In genomic region chr7:98603010-98603777, GRCh38 we compare ENCODE assay signal across 22 cellular contexts. TPM values are rescaled to one million over a fixed set of nuclear protein-coding genes. Genes with fewer than 3 reads are reported as not detected.
DNase-seq lines count a peak whose midpoint lies in the region; ATAC-seq and TF ChIP-seq lines count a peak whose summit lies in the region.
"Had no signal": no experiment of that assay in that cellular context is flagged by ENCODE, and none has a peak within 500 bp of the region (broad histone marks: within the 10 kb centered on the region; RNA-seq: fewer than 3 reads in every experiment).

No MANE protein-coding gene starts in this region.

- H3K36me3 ChIP-seq in adrenal gland (replicated peaks in 1 of 2) (no peaks in the 10 kb centered on the region), hepatocyte (replicated peaks; ENCODE audit: insufficient read depth, low read depth) (no peaks in the 10 kb centered on the region), mucosa of rectum (ENCODE audit: control insufficient read depth in 2 of 2, insufficient read depth in 2 of 2, low read length in 2 of 2) (no peaks in the 10 kb centered on the region)
- H3K36me3 ChIP-seq: BE2C; BLaER1 treated with 17β-estradiol and CSF1 and Interleukin-3, amounts not matched to agents 10 nM and 100 nM had no signal

- POLR2A ChIA-PET in activated CD8-positive, alpha-beta T cell treated with anti-CD3 and anti-CD28 coated beads, Interleukin-2, amount 10 ng/mL, durations not matched to agents 7 days and 5 days (lab: Charles Lee) = no interaction called here

- H3K27ac ChIP-seq in adrenal gland (peak overlapping the region in 3 of 5 donors; percentile 9 to 27 (median 14)), hepatocyte (peak overlapping the region; percentile 59), mucosa of rectum (ENCODE audit: low read depth in 2 of 2, low read length in 2 of 2) (peak overlapping the region; percentile 61 to 65)
- H3K27ac ChIP-seq: A549; BLaER1 treated with 17β-estradiol and CSF1 and Interleukin-3, amounts not matched to agents 10 nM and 100 nM; GM23248 had no signal

- peaks cover 3 to 5% of the 10 kb centered on the region in 2 donors for H3K9me3 Mint-ChIP-seq in stimulated activated naive B cell treated with anti-CD40 and anti-IgM and Interleukin-4, amounts not matched to agents 10 μg/mL and 1 μg/mL and 100 μg/mL, for 72 hours
- H3K9me3 Mint-ChIP-seq in activated CD8-positive, alpha-beta T cell treated with anti-CD3 and anti-CD28 coated beads, Interleukin-2, amount 10 ng/mL, durations not matched to agents 7 days and 5 days (ENCODE audit: insufficient read depth) = no peaks in the 10 kb centered on the region

- H3K79me2 ChIP-seq in hepatocyte = no peaks in the 10 kb centered on the region

- CTCF ChIA-PET in activated CD8-positive, alpha-beta T cell treated with anti-CD3 and anti-CD28 coated beads, Interleukin-2, amount 10 ng/mL, durations not matched to agents 7 days and 5 days (lab: Charles Lee) = no interaction called here

- WGBS in adrenal gland, 4 donors = 38 to 43% (median 40%) methylated on average over 4 of the region's 4 CpGs
- 44% methylated on average over 4 of the region's 4 CpGs for WGBS in hepatocyte (ENCODE audit: low lambda C conversion rate, missing lambda C conversion rate)

- TF ChIP-seq CTCF in adrenal gland (IDR thresholded peaks at IDR 0.05) = no peak
- TF ChIP-seq CTCF in hepatocyte (IDR thresholded peaks at IDR 0.05; ENCODE audit: poor library complexity) = no peak

- H3K9me2 ChIP-seq in hepatocyte (replicated peaks; ENCODE audit: insufficient read depth) = no peaks in the 10 kb centered on the region

- no peaks in the 10 kb centered on the region for H4K20me1 ChIP-seq in hepatocyte (ENCODE audit: insufficient read depth, poor library complexity, severe bottlenecking)
- H4K20me1 ChIP-seq: BLaER1 treated with 17β-estradiol and CSF1 and Interleukin-3, amounts not matched to agents 10 nM and 100 nM had no signal

- no peak overlapping the region for H3K27ac Mint-ChIP-seq in stimulated activated naive B cell treated with anti-CD40 and anti-IgM and Interleukin-4, amounts not matched to agents 10 μg/mL and 1 μg/mL and 100 μg/mL, for 72 hours
- H3K27ac Mint-ChIP-seq in activated CD8-positive, alpha-beta T cell treated with anti-CD3 and anti-CD28 coated beads, Interleukin-2, amount 10 ng/mL, durations not matched to agents 7 days and 5 days = no peak overlapping the region
- H3K27ac Mint-ChIP-seq: CD14-positive monocyte; CD4-positive, alpha-beta T cell; CD8-positive, alpha-beta memory T cell had no signal

- H2AFZ ChIP-seq in hepatocyte = no peak overlapping the region
- H2AFZ ChIP-seq: GM23248 had no signal

- intact Hi-C loops in adrenal gland (cut with DNase I) = no loop called here

- DNase-seq in adrenal gland = no peak
- DNase-seq in hepatocyte (ENCODE audit: low spot score) = no peak
- DNase-seq in stimulated activated naive B cell treated with anti-CD40 and anti-IgM and Interleukin-4, amounts not matched to agents 10 μg/mL and 1 μg/mL and 100 μg/mL, for 72 hours = no peak
- no peak for DNase-seq in activated CD8-positive, alpha-beta T cell treated with anti-CD3 and anti-CD28 coated beads, Interleukin-2, amount 10 ng/mL, durations not matched to agents 7 days and 5 days
- DNase-seq in HCEC 1CT = no peak
- DNase-seq in mesenteric fat pad (ENCODE audit: low spot score) = no peak
- DNase-seq: 8988T; ACHN; AML-193; BE2C; CD4-positive, alpha-beta T cell; CD8-positive, alpha-beta memory T cell; DMS 273 treated with DMSO at 0.1 percent for 48 hours; DMS79; EL; GM23248; H7 had no signal

- no peaks in the 10 kb centered on the region for H3K4me1 ChIP-seq in adrenal gland (replicated peaks in 1 of 2)
- H3K4me1 ChIP-seq in hepatocyte (ENCODE audit: insufficient read depth) = no peaks in the 10 kb centered on the region
- H3K4me1 ChIP-seq in mucosa of rectum (ENCODE audit: control insufficient read depth in 2 of 2, insufficient read depth in 2 of 2, low read length in 2 of 2) = peaks cover 0 to 12% of the 10 kb centered on the region in 2 donors
- H3K4me1 ChIP-seq: A549; BE2C; BLaER1 treated with 17β-estradiol and CSF1 and Interleukin-3, amounts not matched to agents 10 nM and 100 nM had no signal

- no peaks in the 10 kb centered on the region for H3K4me1 Mint-ChIP-seq in stimulated activated naive B cell treated with anti-CD40 and anti-IgM and Interleukin-4, amounts not matched to agents 10 μg/mL and 1 μg/mL and 100 μg/mL, for 72 hours
- H3K4me1 Mint-ChIP-seq in activated CD8-positive, alpha-beta T cell treated with anti-CD3 and anti-CD28 coated beads, Interleukin-2, amount 10 ng/mL, durations not matched to agents 7 days and 5 days (ENCODE audit: low read depth) = no peaks in the 10 kb centered on the region
- H3K4me1 Mint-ChIP-seq: CD14-positive monocyte; CD8-positive, alpha-beta memory T cell had no signal

- no peak overlapping the region for H3K9ac ChIP-seq in mucosa of rectum (ENCODE audit: low read depth in 1 of 2, low read length in 2 of 2)
- H3K9ac ChIP-seq: BLaER1 treated with 17β-estradiol and CSF1 and Interleukin-3, amounts not matched to agents 10 nM and 100 nM; GM23248 had no signal

- no peak overlapping the region for H3K4me3 ChIP-seq in adrenal gland
- H3K4me3 ChIP-seq in hepatocyte = no peak overlapping the region
- H3K4me3 ChIP-seq in mucosa of rectum (ENCODE audit: low read length in 2 of 2) = no peak overlapping the region
- H3K4me3 ChIP-seq: A549; BLaER1 treated with 17β-estradiol and CSF1 and Interleukin-3, amounts not matched to agents 10 nM and 100 nM; GM23248 had no signal

- no peaks in the 10 kb centered on the region for H3K36me3 Mint-ChIP-seq in stimulated activated naive B cell treated with anti-CD40 and anti-IgM and Interleukin-4, amounts not matched to agents 10 μg/mL and 1 μg/mL and 100 μg/mL, for 72 hours
- H3K36me3 Mint-ChIP-seq in activated CD8-positive, alpha-beta T cell treated with anti-CD3 and anti-CD28 coated beads, Interleukin-2, amount 10 ng/mL, durations not matched to agents 7 days and 5 days (ENCODE audit: low read depth) = no peaks in the 10 kb centered on the region
- H3K36me3 Mint-ChIP-seq: CD14-positive monocyte; CD8-positive, alpha-beta memory T cell had no signal

- H3K4me3 Mint-ChIP-seq in stimulated activated naive B cell treated with anti-CD40 and anti-IgM and Interleukin-4, amounts not matched to agents 10 μg/mL and 1 μg/mL and 100 μg/mL, for 72 hours = no peak overlapping the region
- H3K4me3 Mint-ChIP-seq in activated CD8-positive, alpha-beta T cell treated with anti-CD3 and anti-CD28 coated beads, Interleukin-2, amount 10 ng/mL, durations not matched to agents 7 days and 5 days = no peak overlapping the region
- H3K4me3 Mint-ChIP-seq: CD14-positive monocyte; CD4-positive, alpha-beta T cell had no signal

- no peak for TF ChIP-seq POLR2A in adrenal gland (IDR thresholded peaks at IDR 0.05)

- ATAC-seq in stimulated activated naive B cell treated with anti-CD40 and anti-IgM and Interleukin-4, amounts not matched to agents 10 μg/mL and 1 μg/mL and 100 μg/mL, for 72 hours (replicated peaks) = no peak
- ATAC-seq in activated CD8-positive, alpha-beta T cell treated with anti-CD3 and anti-CD28 coated beads, Interleukin-2, amount 10 ng/mL, durations not matched to agents 7 days and 5 days = no peak
- ATAC-seq: A549, HCT116 had no signal

- no peaks in the 10 kb centered on the region for H3K27me3 ChIP-seq in adrenal gland
- peaks cover 17% of the 10 kb centered on the region for H3K27me3 ChIP-seq in hepatocyte
- no peaks in the 10 kb centered on the region for H3K27me3 ChIP-seq in mucosa of rectum (ENCODE audit: control insufficient read depth in 2 of 2, insufficient read depth in 2 of 2, low read length in 2 of 2)
- H3K27me3 ChIP-seq: BE2C; BLaER1 treated with 17β-estradiol and CSF1 and Interleukin-3, amounts not matched to agents 10 nM and 100 nM had no signal

- no peak overlapping the region for H3K4me2 ChIP-seq in hepatocyte
- H3K4me2 ChIP-seq: A549; BLaER1 treated with 17β-estradiol and CSF1 and Interleukin-3, amounts not matched to agents 10 nM and 100 nM had no signal

- no peaks in the 10 kb centered on the region for H3K9me3 ChIP-seq in adrenal gland (replicated peaks in 1 of 3)
- no peaks in the 10 kb centered on the region for H3K9me3 ChIP-seq in hepatocyte (ENCODE audit: low read depth)
- no peaks in the 10 kb centered on the region for H3K9me3 ChIP-seq in mucosa of rectum (ENCODE audit: control insufficient read depth in 2 of 2, low read length in 2 of 2)
- H3K9me3 ChIP-seq: A549, BE2C had no signal

- peaks cover 0 to 3% of the 10 kb centered on the region in 2 donors for H3K27me3 Mint-ChIP-seq in stimulated activated naive B cell treated with anti-CD40 and anti-IgM and Interleukin-4, amounts not matched to agents 10 μg/mL and 1 μg/mL and 100 μg/mL, for 72 hours
- no peaks in the 10 kb centered on the region for H3K27me3 Mint-ChIP-seq in activated CD8-positive, alpha-beta T cell treated with anti-CD3 and anti-CD28 coated beads, Interleukin-2, amount 10 ng/mL, durations not matched to agents 7 days and 5 days (ENCODE audit: low read depth)

RNA-seq across cellular contexts. Expression of gene NPTX2, which starts 13.9 kb away (rescaled TPM):
- total RNA-seq in adrenal gland = 10 to 100 TPM; 24.7 to 81.1 (median 54.4) TPM
- 10 to 100 TPM; 11.6 to 55.2 (median 18.6) TPM for polyA plus RNA-seq in adrenal gland
- total RNA-seq in hepatocyte = 3.0 TPM in 2 replicates
- polyA plus RNA-seq in hepatocyte = 2.2 and 5.5 TPM in 2 replicates
- not detected for total RNA-seq in activated CD8-positive, alpha-beta T cell treated with anti-CD3 and anti-CD28 coated beads, Interleukin-2, amount 10 ng/mL, durations not matched to agents 7 days and 5 days
- total RNA-seq in mesenteric fat pad = 23.8 TPM
- total RNA-seq: CD4-positive, alpha-beta T cell; CD8-positive, alpha-beta memory T cell had no signal
- polyA plus RNA-seq: A549, CD14-positive monocyte had no signal
